9 cellular contexts compared by ENCODE assay signal in genomic region chr3:16802382-16802781, GRCh38.
DNase-seq lines count a peak whose midpoint lies in the region; ATAC-seq, FAIRE-seq and TF ChIP-seq lines count a peak whose summit lies in the region.
"Had no signal": no experiment of that assay in that cellular context is flagged by ENCODE, and none has a peak within 500 bp of the region (broad histone marks: within the 10 kb centered on the region; RNA-seq: fewer than 3 reads in every experiment).

No MANE protein-coding gene starts in this region.

- FAIRE-seq in HepG2 (lab: Jason Lieb, UNC), result no peak

- no peak overlapping the region for H3K27ac ChIP-seq in HepG2 (ENCODE audit: extremely low read length, insufficient read depth, low read length)
- H3K27ac ChIP-seq in Peyer's patch, result peak overlapping the region in 1 of 4 donors; percentile 6

- no peak for TF ChIP-seq RAD21 in HepG2 (CRISPR knock-in tag; IDR thresholded peaks at IDR 0.05)

- TF ChIP-seq EP300 in HepG2 (IDR thresholded peaks at IDR 0.05; ENCODE audit: low read depth in 2 of 2, low read length in 2 of 2) (no peak), HepG2 (CRISPR knock-in tag; IDR thresholded peaks at IDR 0.05; ENCODE audit: borderline replicate concordance) (no peak)

- TF ChIP-seq CTCF in NB4 (IDR thresholded peaks at IDR 0.05; ENCODE audit: low read depth, low read length) (no peak), HepG2 (CRISPR knock-in tag; IDR thresholded peaks at IDR 0.05) (no peak), Peyer's patch (IDR thresholded peaks at IDR 0.05) (no peak)

- POLR2A ChIA-PET in HepG2 (lab: Yijun Ruan, JAX), result no interaction called here

- CTCF ChIA-PET in HepG2 (lab: Yijun Ruan, JAX; ENCODE audit: low intra/inter-chr PET ratio, low total read pairs), result no interaction called here

- H3K4me2 ChIP-seq in HepG2 (ENCODE audit: low read depth, low read length), result no peak overlapping the region

- no peaks in the 10 kb centered on the region for H3K9me3 ChIP-seq in HepG2 (ENCODE audit: low read length)
- no peaks in the 10 kb centered on the region for H3K9me3 ChIP-seq in Peyer's patch

- 13% methylated on average over 3 of the region's 3 CpGs for WGBS in HepG2 (ENCODE audit: low lambda C conversion rate)

- ATAC-seq in GM21717 (IDR thresholded peaks at IDR 0.05; ENCODE audit: unreplicated experiment) (peak; percentile 82), HepG2 (no peak)

- H3K4me3 ChIP-seq in NB4 (ENCODE audit: low read depth, low read length), result no peak overlapping the region
- no peak overlapping the region for H3K4me3 ChIP-seq in HepG2 (replicated peaks in 1 of 3; ENCODE audit: insufficient read depth in 1 of 3, low read depth in 2 of 3, low read length in 3 of 3)
- no peak overlapping the region for H3K4me3 ChIP-seq in Peyer's patch

- no peaks in the 10 kb centered on the region for H3K79me2 ChIP-seq in HepG2 (ENCODE audit: insufficient read depth, low read length)

- no peak overlapping the region for H2AFZ ChIP-seq in HepG2 (ENCODE audit: low read length)

- H3K36me3 ChIP-seq in HepG2 (replicated peaks in 1 of 2; ENCODE audit: control insufficient read depth in 1 of 2, insufficient read depth in 2 of 2, low read length in 2 of 2), result no peaks in the 10 kb centered on the region
- H3K36me3 ChIP-seq in Peyer's patch, result no peaks in the 10 kb centered on the region

- no TSS peak for BruUV-seq in HepG2 (replicated peaks; lab: Mats Ljungman, UMichigan)

- in situ Hi-C loops in HepG2 (cut with HindIII; ENCODE audit: extremely low pct_ligation_motif_present, low pct_unique_long_range_greater_than_20kb), result no loop called here

- H3K4me1 ChIP-seq in HepG2 (ENCODE audit: insufficient read depth, low read length), result no peaks in the 10 kb centered on the region
- H3K4me1 ChIP-seq in Peyer's patch, result peaks cover 0 to 9% (median 0%) of the 10 kb centered on the region in 4 donors

- intact Hi-C loops in HepG2 (cut with micrococcal nuclease; ENCODE audit: unreplicated experiment), result no loop called here

- H3K9ac ChIP-seq in HepG2 (ENCODE audit: insufficient read depth, low read depth, low read length), result no peak overlapping the region

- TF ChIP-seq POLR2A in NB4 (IDR thresholded peaks at IDR 0.05; ENCODE audit: extremely low read depth, insufficient read length) (no peak), HepG2 (IDR thresholded peaks at IDR 0.05; ENCODE audit: insufficient read depth in 1 of 2, low read depth in 2 of 2, low read length in 2 of 2) (no peak), Peyer's patch (IDR thresholded peaks at IDR 0.05) (no peak)

- H3K27me3 ChIP-seq in HepG2 (ENCODE audit: control insufficient read depth in 1 of 2, insufficient read depth in 2 of 2, low read length in 2 of 2), result no peaks in the 10 kb centered on the region; a peak in 1 of 5 replicates
- no peaks in the 10 kb centered on the region for H3K27me3 ChIP-seq in Peyer's patch

- DNase-seq in SKM-1 treated with dmso at 0.1 percent for 144 hours (lab: John Stamatoyannopoulos, UW; ENCODE audit: unreplicated experiment) (peak; percentile 39), SKM-1 (lab: John Stamatoyannopoulos, UW; ENCODE audit: unreplicated experiment) (no peak), NB4 (ENCODE audit: low read depth) (peak; percentile 18), pons (ENCODE audit: low spot score) (peak; percentile 41), HepG2 (ENCODE audit: low spot score) (no peak), AG08395 (ENCODE audit: low spot score) (no peak), Peyer's patch (no peak)
- DNase-seq: nephron progenitor cell had no signal

- no peaks in the 10 kb centered on the region for H4K20me1 ChIP-seq in HepG2 (ENCODE audit: insufficient read depth, low read length)

TF ChIP-seq in HepG2, 621 proteins besides CTCF, POLR2A, EP300 and RAD21:
- TF ChIP-seq NR3C1 (CRISPR knock-in tag; IDR thresholded peaks at IDR 0.05), result no peak
- no peak for TF ChIP-seq ASH2L (IDR thresholded peaks at IDR 0.05; ENCODE audit: insufficient read length, low read depth, low read length)
- TF ChIP-seq NFE2L2 (IDR thresholded peaks at IDR 0.05; ENCODE audit: low read length), result no peak
- no peak for TF ChIP-seq ZNF713 (CRISPR knock-in tag; IDR thresholded peaks at IDR 0.05)

Comparison
In these comparisons a context has a peak if more than half of its experiments do, and no peak if none do; other contexts are left out.
1. DNase-seq: peak in SKM-1 treated with dmso at 0.1 percent for 144 hours (single experiment), NB4 (single experiment) and pons (single experiment); none in SKM-1 (single experiment), HepG2 (single experiment), AG08395 (single experiment) and Peyer's patch (0 of 3).